ENCODE assay signal across 11 cellular contexts in the genomic region with DNA sequence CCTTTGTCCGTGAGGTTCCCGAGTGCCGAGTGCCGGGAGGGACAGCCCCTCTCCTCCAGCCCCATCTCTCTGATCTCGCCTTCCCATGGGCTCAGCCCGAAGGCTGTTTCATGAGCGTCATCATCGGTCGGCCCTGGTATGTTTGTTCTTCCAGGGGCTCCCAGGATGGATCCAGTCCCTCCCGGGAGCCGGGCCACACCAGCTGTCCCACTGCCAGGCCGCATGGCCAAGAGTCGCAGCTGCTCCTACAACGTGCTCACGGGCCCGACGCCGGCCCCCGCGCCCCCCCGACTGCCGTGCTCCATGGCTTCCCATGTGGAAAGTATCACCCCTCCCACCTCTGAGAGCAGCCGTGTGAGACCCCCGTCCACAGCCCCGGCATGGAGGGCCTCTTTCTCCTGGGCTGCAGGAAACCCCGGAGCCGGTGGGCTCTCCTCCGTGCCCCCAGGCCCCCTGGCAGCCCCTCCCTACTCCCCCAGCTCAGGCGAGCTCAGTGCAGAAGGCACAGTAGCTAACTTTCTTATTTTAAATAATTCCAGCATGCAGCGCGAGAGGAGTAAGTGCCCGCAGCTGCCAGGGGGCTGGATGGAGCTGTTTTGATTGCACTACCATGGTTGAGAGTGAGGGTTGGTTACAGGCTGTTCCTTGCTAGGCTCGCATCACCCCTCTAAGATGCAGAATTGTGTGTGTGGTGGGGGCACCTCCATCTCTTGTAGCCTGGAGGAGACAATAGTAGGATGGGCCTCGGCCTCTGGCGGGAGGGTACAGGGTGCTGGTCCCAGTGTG. TPM values are rescaled to one million over a fixed set of nuclear protein-coding genes. Genes with fewer than 3 reads are reported as not detected.
DNase-seq lines count a peak whose midpoint lies in the region; ATAC-seq, FAIRE-seq and TF ChIP-seq lines count a peak whose summit lies in the region.
"Had no signal": no experiment of that assay in that cellular context is flagged by ENCODE, and none has a peak within 500 bp of the region (broad histone marks: within the 10 kb centered on the region; RNA-seq: fewer than 3 reads in every experiment).

No MANE protein-coding gene starts in this region.

- ATAC-seq in right lobe of liver (peak; percentile 27 to 58 (median 36)), HepG2 (no peak), HG03378 (IDR thresholded peaks at IDR 0.05; ENCODE audit: unreplicated experiment) (no peak), GM19324 (IDR thresholded peaks at IDR 0.05; ENCODE audit: low FRiP score, unreplicated experiment) (no peak)
- ATAC-seq: T-helper 17 cell had no signal

- H3K27me3 ChIP-seq in right lobe of liver (no peaks in the 10 kb centered on the region), HepG2 (ENCODE audit: control insufficient read depth in 1 of 2, insufficient read depth in 2 of 2, low read length in 2 of 2) (no peaks in the 10 kb centered on the region), tibial nerve (no peaks in the 10 kb centered on the region)

- POLR2A ChIA-PET in HepG2 (lab: Yijun Ruan, JAX), result no interaction called here

- TF ChIP-seq EP300 in HepG2 (IDR thresholded peaks at IDR 0.05; ENCODE audit: low read depth in 2 of 2, low read length in 2 of 2) (no peak), HepG2 (CRISPR knock-in tag; IDR thresholded peaks at IDR 0.05; ENCODE audit: borderline replicate concordance) (no peak), tibial nerve (IDR thresholded peaks at IDR 0.05) (no peak)

- intact Hi-C loops in right lobe of liver (cut with DNase I), result no loop called here
- intact Hi-C loops in HepG2 (cut with micrococcal nuclease; ENCODE audit: unreplicated experiment), result no loop called here

- no peak for TF ChIP-seq POLR2A in right lobe of liver (IDR thresholded peaks at IDR 0.05)
- TF ChIP-seq POLR2A in HepG2 (IDR thresholded peaks at IDR 0.05; ENCODE audit: insufficient read depth in 1 of 2, low read depth in 2 of 2, low read length in 2 of 2), result no peak
- TF ChIP-seq POLR2A in tibial nerve (IDR thresholded peaks at IDR 0.05), result no peak

- H3K4me2 ChIP-seq in HepG2 (ENCODE audit: low read depth, low read length), result no peak overlapping the region

- peaks cover 37% of the 10 kb centered on the region for H4K20me1 ChIP-seq in HepG2 (ENCODE audit: insufficient read depth, low read length)

- BruUV-seq in HepG2 (replicated peaks; lab: Mats Ljungman, UMichigan), result no TSS peak

- H3K9ac ChIP-seq in HepG2 (ENCODE audit: insufficient read depth, low read depth, low read length), result no peak overlapping the region

- H3K36me3 ChIP-seq in right lobe of liver, result no peaks in the 10 kb centered on the region
- peaks cover 2 to 17% of the 10 kb centered on the region in 2 experiments; a peak in 4 of 5 replicates for H3K36me3 ChIP-seq in HepG2 (replicated peaks in 1 of 2; ENCODE audit: control insufficient read depth in 1 of 2, insufficient read depth in 2 of 2, low read length in 2 of 2)
- H3K36me3 ChIP-seq in tibial nerve, result no peaks in the 10 kb centered on the region

- H3K36me3 Mint-ChIP-seq in nephron progenitor cell (ENCODE audit: low read depth), result no peaks in the 10 kb centered on the region
- H3K36me3 Mint-ChIP-seq: activated naive CD8-positive, alpha-beta T cell treated with anti-CD3 and anti-CD28 coated beads, Interleukin-2, amount 10 ng/mL, durations not matched to agents 7 days and 5 days had no signal

- no peak overlapping the region for H3K27ac Mint-ChIP-seq in nephron progenitor cell
- H3K27ac Mint-ChIP-seq: activated naive CD8-positive, alpha-beta T cell treated with anti-CD3 and anti-CD28 coated beads, Interleukin-2, amount 10 ng/mL, durations not matched to agents 7 days and 5 days; T-helper 17 cell had no signal

- H3K9me3 ChIP-seq in right lobe of liver, result no peaks in the 10 kb centered on the region
- H3K9me3 ChIP-seq in HepG2 (ENCODE audit: low read length), result no peaks in the 10 kb centered on the region
- H3K9me3 ChIP-seq in tibial nerve, result no peaks in the 10 kb centered on the region

- peaks cover 30% of the 10 kb centered on the region for H3K27me3 Mint-ChIP-seq in nephron progenitor cell (ENCODE audit: low read depth, poor library complexity)
- H3K27me3 Mint-ChIP-seq: activated naive CD8-positive, alpha-beta T cell treated with anti-CD3 and anti-CD28 coated beads, Interleukin-2, amount 10 ng/mL, durations not matched to agents 7 days and 5 days; T-helper 17 cell had no signal

- H3K79me2 ChIP-seq in HepG2 (ENCODE audit: insufficient read depth, low read length), result peaks cover 21% of the 10 kb centered on the region

- no peak overlapping the region for H3K4me3 ChIP-seq in right lobe of liver
- H3K4me3 ChIP-seq in HepG2 (replicated peaks in 1 of 3; ENCODE audit: insufficient read depth in 1 of 3, low read depth in 2 of 3, low read length in 3 of 3), result no peak overlapping the region
- no peak overlapping the region for H3K4me3 ChIP-seq in tibial nerve

- CTCF ChIA-PET in HepG2 (lab: Yijun Ruan, JAX; ENCODE audit: low intra/inter-chr PET ratio, low total read pairs), result no interaction called here

- in situ Hi-C loops in HepG2 (cut with HindIII; ENCODE audit: extremely low pct_ligation_motif_present, low pct_unique_long_range_greater_than_20kb), result no loop called here

- peak in 1 of 3 donors; percentile 43 for DNase-seq in right lobe of liver
- DNase-seq in HepG2 (ENCODE audit: low spot score), result no peak
- DNase-seq in fibroblast of gingiva (ENCODE audit: low read depth), result peak; percentile 34
- peak; percentile 70 for DNase-seq in nephron progenitor cell
- DNase-seq in activated CD4-positive, alpha-beta T cell treated with anti-CD3 and anti-CD28 coated beads, Interleukin-2, amount 50 U/mL, for 48 hours, result no peak
- no peak for DNase-seq in tibial nerve (ENCODE audit: low spot score in 2 of 2)
- DNase-seq: activated naive CD8-positive, alpha-beta T cell treated with anti-CD3 and anti-CD28 coated beads, Interleukin-2, amount 10 ng/mL, durations not matched to agents 7 days and 5 days; T-helper 17 cell had no signal

- WGBS in right lobe of liver (ENCODE audit: insufficient coverage, low coverage, low lambda C conversion rate, missing lambda C conversion rate), result 76% methylated on average over 8 of the region's 35 CpGs
- 95% methylated on average over 35 of the region's 35 CpGs for WGBS in HepG2 (ENCODE audit: low lambda C conversion rate)
- 66 to 69% methylated on average over 32 to 35 of the region's 35 CpGs for WGBS in tibial nerve, 2 donors

- H3K9me3 Mint-ChIP-seq in nephron progenitor cell, result no peaks in the 10 kb centered on the region
- H3K9me3 Mint-ChIP-seq: activated naive CD8-positive, alpha-beta T cell treated with anti-CD3 and anti-CD28 coated beads, Interleukin-2, amount 10 ng/mL, durations not matched to agents 7 days and 5 days had no signal

- H3K4me1 Mint-ChIP-seq in nephron progenitor cell, result peaks cover 72% of the 10 kb centered on the region

- no peak for TF ChIP-seq RAD21 in HepG2 (CRISPR knock-in tag; IDR thresholded peaks at IDR 0.05)

- no peak for FAIRE-seq in HepG2 (lab: Jason Lieb, UNC)
- FAIRE-seq: GM18507 had no signal

- no peak overlapping the region for H3K27ac ChIP-seq in right lobe of liver
- no peak overlapping the region for H3K27ac ChIP-seq in HepG2 (ENCODE audit: extremely low read length, insufficient read depth, low read length)
- H3K27ac ChIP-seq in tibial nerve, result no peak overlapping the region

- no peak overlapping the region for H2AFZ ChIP-seq in HepG2 (ENCODE audit: low read length)

- TF ChIP-seq CTCF in right lobe of liver (IDR thresholded peaks at IDR 0.05), result no peak
- no peak for TF ChIP-seq CTCF in HepG2 (CRISPR knock-in tag; IDR thresholded peaks at IDR 0.05)
- no peak for TF ChIP-seq CTCF in nephron progenitor cell (IDR thresholded peaks at IDR 0.05)
- no peak for TF ChIP-seq CTCF in tibial nerve (IDR thresholded peaks at IDR 0.05)

- H3K4me3 Mint-ChIP-seq in nephron progenitor cell, result no peak overlapping the region
- H3K4me3 Mint-ChIP-seq: activated naive CD8-positive, alpha-beta T cell treated with anti-CD3 and anti-CD28 coated beads, Interleukin-2, amount 10 ng/mL, durations not matched to agents 7 days and 5 days; T-helper 17 cell had no signal

- H3K4me1 ChIP-seq in right lobe of liver (no peaks in the 10 kb centered on the region), HepG2 (ENCODE audit: insufficient read depth, low read length) (no peaks in the 10 kb centered on the region), tibial nerve (peaks cover 0 to 14% (median 6%) of the 10 kb centered on the region in 4 donors)

TF ChIP-seq in HepG2, 621 proteins besides CTCF, POLR2A, EP300 and RAD21 (continues in another document):
- no peak for TF ChIP-seq SSRP1 (CRISPR knock-in tag; IDR thresholded peaks at IDR 0.05)
- no peak for TF ChIP-seq ZNF652 (CRISPR knock-in tag; IDR thresholded peaks at IDR 0.05; ENCODE audit: borderline replicate concordance, low read depth)
- no peak for TF ChIP-seq SMAD1 (CRISPR knock-in tag; IDR thresholded peaks at IDR 0.05; ENCODE audit: borderline replicate concordance, low read depth)

RNA-seq across cellular contexts. Expression of gene GSE1, which starts 26.6 kb away (rescaled TPM):
- 10 to 100 TPM; 30.0 to 48.0 (median 38.8) TPM for total RNA-seq in right lobe of liver
- total RNA-seq in HepG2 (2016; rRNA removed; fragmentation: Illumina TruSeq; extraction: Trizol), result 16.1 and 19.5 TPM in 2 replicates
- total RNA-seq in HepG2 (2016; cell fraction: cytosol; rRNA removed; fragmentation: Illumina TruSeq; extraction: Trizol; ENCODE audit: low read depth), result 13.0 and 16.7 TPM in 2 replicates
- 15.4 and 17.4 TPM in 2 replicates for total RNA-seq in HepG2 (2016; cell fraction: insoluble cytoplasmic fraction; rRNA removed; fragmentation: Illumina TruSeq; extraction: Trizol)
- 18.2 and 21.4 TPM in 2 replicates for total RNA-seq in HepG2 (2016; cell fraction: membrane; rRNA removed; fragmentation: Illumina TruSeq; extraction: Trizol)
- 31.6 and 33.0 TPM in 2 replicates for total RNA-seq in HepG2 (2016; cell fraction: nucleus; rRNA removed; fragmentation: Illumina TruSeq; extraction: Trizol)
- polyA plus RNA-seq in HepG2 (2011; rRNA removed), result 31.2 and 37.7 TPM in 2 replicates
- 20.9 and 26.7 TPM in 2 replicates for polyA plus RNA-seq in HepG2 (2011; cell fraction: cytosol; rRNA removed)
- 132 and 135 TPM in 2 replicates for polyA plus RNA-seq in HepG2 (2011; cell fraction: nucleus; rRNA removed)
- polyA plus RNA-seq in HepG2 (2012), result 43.5 and 43.7 TPM in 2 replicates
- 1.4 and 1.7 TPM in 2 replicates for polyA plus RNA-seq in HepG2 (2016; cell fraction: cytosol; fragmentation: Illumina TruSeq; extraction: Trizol; ENCODE audit: low read depth)
- polyA plus RNA-seq in HepG2 (2016; cell fraction: insoluble cytoplasmic fraction; fragmentation: Illumina TruSeq; extraction: Trizol; ENCODE audit: low read depth), result 22.8 and 30.2 TPM in 2 replicates
- 4.4 and 5.4 TPM in 2 replicates for polyA plus RNA-seq in HepG2 (2016; cell fraction: membrane; fragmentation: Illumina TruSeq; extraction: Trizol; ENCODE audit: low read depth)
- polyA plus RNA-seq in HepG2 (2016; cell fraction: nucleus; fragmentation: Illumina TruSeq; extraction: Trizol; ENCODE audit: insufficient read depth, low read depth), result 70.9 and 78.3 TPM in 2 replicates
- polyA minus RNA-seq in HepG2 (2011; rRNA and poly(A)+ RNA removed; ENCODE audit: low replicate concordance), result 24.8 and 50.4 TPM in 2 replicates
- 36.3 and 45.8 TPM in 2 replicates for polyA minus RNA-seq in HepG2 (2011; cell fraction: cytosol; rRNA and poly(A)+ RNA removed)
- 83.8 and 96.8 TPM in 2 replicates for polyA minus RNA-seq in HepG2 (2011; cell fraction: nucleus; rRNA and poly(A)+ RNA removed)
- 100 to 1,000 TPM in 1 of 4 donors, 10 to 100 TPM in 3; 65.1 to 147 (median 83.5) TPM for total RNA-seq in tibial nerve

Comparison
In these comparisons a context has a peak if more than half of its experiments do, and no peak if none do; other contexts are left out.
1. ATAC-seq: peak in right lobe of liver (4 of 4); none in HepG2 (single experiment), HG03378 (single experiment) and GM19324 (single experiment).
2. DNase-seq: peak in fibroblast of gingiva (single experiment) and nephron progenitor cell (single experiment); none in HepG2 (single experiment), activated CD4-positive, alpha-beta T cell treated with anti-CD3 and anti-CD28 coated beads, Interleukin-2, amount 50 U/mL, for 48 hours (0 of 2) and tibial nerve (0 of 2).